28 cellular contexts compared by ENCODE assay signal in genomic region chrX:128287693-128288092, GRCh38.
"Had no signal": no experiment of that assay in that cellular context is flagged by ENCODE, and none has a peak within 500 bp of the region (broad histone marks: within the 10 kb centered on the region; RNA-seq: fewer than 3 reads in every experiment).

No MANE protein-coding gene starts in this region.

- H3K9me3 ChIP-seq: ascending aorta, body of pancreas had no signal

- H3K27ac ChIP-seq: ascending aorta, body of pancreas, SK-N-MC, VCaP had no signal

- H3K27me3 ChIP-seq: ascending aorta, body of pancreas had no signal

- H3K36me3 ChIP-seq: ascending aorta had no signal

- DNase-seq: activated CD4-positive, alpha-beta memory T cell treated with anti-CD3 and anti-CD28 coated beads for 36 hours; activated CD4-positive, alpha-beta T cell treated with anti-CD3 and anti-CD28 coated beads, Interleukin-2, amount 10 ng/mL, durations not matched to agents 7 days and 5 days; activated CD4-positive, CD25-positive, alpha-beta regulatory T cell; activated CD8-positive, alpha-beta memory T cell treated with anti-CD3 and anti-CD28 coated beads for 24 hours; activated effector memory CD4-positive, alpha-beta T cell treated with anti-CD3 and anti-CD28 coated beads, Interleukin-2, amount 50 U/mL, for 16 hours; activated naive CD4-positive, alpha-beta T cell treated with Interleukin-2 at 50 U/mL for 16 hours; activated naive CD8-positive, alpha-beta T cell treated with anti-CD3 and anti-CD28 coated beads, Interleukin-2, amount 50 U/mL, for 24 hours; activated T-cell treated with anti-CD3 and anti-CD28 coated beads, Interleukin-2, amount 50 U/mL, for 4 hours; amniotic stem cell; body of pancreas; central memory CD4-positive, alpha-beta T cell; NCI-H1092; NCI-H1417; NCI-H2029; NCI-H2107; NCI-H2171 treated with DMSO at 0.1 percent for 48 hours; NCI-H226; NCI-H510A; NCI-H526 treated with DMSO at 0.1 percent for 48 hours; RPMI8226; T-cell; T-helper 2 cell; T1000 had no signal

- ATAC-seq: activated naive CD4-positive, alpha-beta T cell treated with anti-CD3 and anti-CD28 coated beads, Interleukin-2, amount 50 U/mL, for 72 hours; activated naive CD8-positive, alpha-beta T cell treated with anti-CD3 and anti-CD28 coated beads, Interleukin-2, amount 50 U/mL, for 24 hours; activated T-cell treated with anti-CD3 and anti-CD28 coated beads, Interleukin-2, amount 50 U/mL, for 4 hours; body of pancreas; Right ventricle myocardium inferior; T-cell had no signal

- H3K4me1 ChIP-seq: ascending aorta, body of pancreas had no signal

- H3K4me3 ChIP-seq: ascending aorta, body of pancreas, SK-N-MC had no signal
